18 cellular contexts compared by ENCODE assay signal in the genomic region with DNA sequence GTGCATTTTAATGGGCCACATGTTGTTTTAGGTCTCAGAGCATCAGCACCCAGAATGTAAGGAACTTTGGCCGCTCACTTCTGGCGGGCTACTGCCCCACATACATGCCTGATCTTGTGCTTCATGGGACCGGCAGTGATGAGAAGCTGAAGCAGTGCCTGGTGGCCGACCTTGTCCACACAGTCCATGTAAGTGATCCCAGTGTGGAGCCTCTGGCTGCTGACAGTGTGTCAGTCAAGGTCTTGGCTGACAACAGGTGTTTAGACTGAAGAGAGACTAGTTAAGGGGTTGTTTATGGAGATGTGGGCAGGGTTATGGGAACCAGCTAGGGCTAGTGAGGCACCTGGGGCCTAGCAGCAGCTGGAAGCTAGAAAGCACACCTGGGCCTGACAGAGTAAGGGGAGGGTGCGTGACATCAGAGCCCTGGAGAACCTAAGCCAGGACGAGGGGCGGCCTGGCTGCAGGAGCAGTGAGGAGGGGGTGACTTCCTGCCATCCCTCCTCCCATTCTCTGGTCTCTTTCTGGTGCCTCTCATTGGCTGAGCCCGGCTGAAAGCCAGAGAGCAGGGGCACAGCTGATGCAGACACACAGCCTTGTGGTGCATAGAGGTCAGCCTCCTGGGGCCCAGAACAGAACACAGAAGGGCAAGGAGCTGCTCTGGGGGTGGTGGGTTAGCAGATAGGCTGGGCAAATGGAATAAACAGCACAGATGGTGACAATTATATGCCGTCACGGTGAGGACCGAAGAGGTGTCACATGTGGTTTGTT.
DNase-seq lines count a peak whose midpoint lies in the region; ATAC-seq and TF ChIP-seq lines count a peak whose summit lies in the region.
"Had no signal": no experiment of that assay in that cellular context is flagged by ENCODE, and none has a peak within 500 bp of the region (broad histone marks: within the 10 kb centered on the region; RNA-seq: fewer than 3 reads in every experiment).

No MANE protein-coding gene starts in this region.

- H3K4me1 ChIP-seq in BE2C (peaks cover 16% of the 10 kb centered on the region; the same call in 1 of the 2 replicates), GM23338 (ENCODE audit: insufficient read depth) (peaks cover 10% of the 10 kb centered on the region; the same call in 1 of the 2 replicates), mesodermal cell (ENCODE audit: control insufficient read depth, insufficient read depth, low read length, poor library complexity, severe bottlenecking) (peaks cover 5% of the 10 kb centered on the region), adrenal gland (replicated peaks in 1 of 2) (peaks cover 0 to 8% of the 10 kb centered on the region in 2 donors), mucosa of descending colon (ENCODE audit: low read depth) (no peaks in the 10 kb centered on the region)

- H3K9me3 Mint-ChIP-seq in GM23338 (no peaks in the 10 kb centered on the region), WTC11 (no peaks in the 10 kb centered on the region)
- H3K9me3 Mint-ChIP-seq: T-helper 2 cell treated with Interferon-gamma antibody and Interleukin-4, amounts not matched to agents 5 μg/mL and 100 μg/mL, for 36 hours had no signal

- 0 out of 2 replicates have a peak overlapping the region, but pooled peaks have one; percentile 23 for H2AFZ ChIP-seq in GM23338

- CTCF ChIA-PET in WTC11 (lab: Charles Lee) = interaction anchor here (0.9 kb wide), 1 partner anchor 19 kb away, joined by 4 read pairs; no protein-coding TSS in a partner anchor

- H3K27me3 ChIP-seq in BE2C = no peaks in the 10 kb centered on the region
- no peaks in the 10 kb centered on the region for H3K27me3 ChIP-seq in GM23338 (ENCODE audit: insufficient read depth)
- H3K27me3 ChIP-seq in adrenal gland = no peaks in the 10 kb centered on the region

- H3K4me3 Mint-ChIP-seq in GM23338 (no peak overlapping the region), WTC11 (no peak overlapping the region)
- H3K4me3 Mint-ChIP-seq: T-helper 2 cell treated with Interferon-gamma antibody and Interleukin-4, amounts not matched to agents 5 μg/mL and 100 μg/mL, for 36 hours had no signal

- TF ChIP-seq POLR2A in adrenal gland (IDR thresholded peaks at IDR 0.05) = no peak

- no peaks in the 10 kb centered on the region for H4K20me1 ChIP-seq in GM23338 (replicated peaks; ENCODE audit: insufficient read depth)

- peak; percentile 75 for DNase-seq in BE2C
- peak; percentile 72 for DNase-seq in GM23338 (ENCODE audit: low spot score)
- peak; percentile 62 for DNase-seq in WTC11 (ENCODE audit: low spot score)
- DNase-seq in T-helper 9 cell = no peak
- no peak for DNase-seq in adrenal gland
- DNase-seq in mucosa of descending colon = no peak
- DNase-seq in NCI-H446 treated with DMSO at 0.1 percent for 48 hours (lab: John Stamatoyannopoulos, UW) = no peak
- DNase-seq: activated naive CD4-positive, alpha-beta T cell; AML-193; GDM1; hypothalamus; mammary epithelial cell; NCI-H187; stimulated activated CD4-positive, alpha-beta T cell treated with anti-CD3 and anti-CD28 coated beads, Interleukin-4, amount 100 ng/mL, for 1 hour; stimulated activated naive CD4-positive, alpha-beta T cell had no signal

- TF ChIP-seq CTCF in BE2C (IDR thresholded peaks at IDR 0.05; ENCODE audit: low read depth, low read length) (no peak), GM23338 (conservative IDR thresholded peaks at IDR 0.05; ENCODE audit: low read depth in 2 of 2) (no peak), WTC11 (IDR thresholded peaks at IDR 0.05) (no peak), adrenal gland (IDR thresholded peaks at IDR 0.05) (no peak), mucosa of descending colon (IDR thresholded peaks at IDR 0.05) (no peak)

- H3K36me3 ChIP-seq in BE2C (0 out of 2 replicates have a peak, but pooled peaks cover 2% of the 10 kb centered on the region), GM23338 (ENCODE audit: insufficient read depth) (no peaks in the 10 kb centered on the region), mesodermal cell (ENCODE audit: control insufficient read depth, insufficient read depth, low read length) (peaks cover 27% of the 10 kb centered on the region), adrenal gland (replicated peaks in 1 of 2) (peaks cover 0 to 12% of the 10 kb centered on the region in 2 donors), mucosa of descending colon (ENCODE audit: low read depth) (peaks cover 8% of the 10 kb centered on the region)

- peaks cover 13% of the 10 kb centered on the region for H3K36me3 Mint-ChIP-seq in GM23338 (ENCODE audit: low read depth)
- peaks cover 3% of the 10 kb centered on the region; the same call in 1 of the 2 replicates for H3K36me3 Mint-ChIP-seq in WTC11

- no peaks in the 10 kb centered on the region for H3K9me3 ChIP-seq in BE2C
- H3K9me3 ChIP-seq in mesodermal cell (ENCODE audit: control insufficient read depth, low read length) = no peaks in the 10 kb centered on the region
- no peaks in the 10 kb centered on the region for H3K9me3 ChIP-seq in adrenal gland (replicated peaks in 1 of 3)
- no peaks in the 10 kb centered on the region for H3K9me3 ChIP-seq in mucosa of descending colon

- no peaks in the 10 kb centered on the region for H3K79me2 ChIP-seq in GM23338 (replicated peaks; ENCODE audit: insufficient read depth)

- H3K4me2 ChIP-seq in GM23338 = no peak overlapping the region

- H3K27ac Mint-ChIP-seq in GM23338 (peak overlapping the region; percentile 63), WTC11 (peak overlapping the region; percentile 82)
- H3K27ac Mint-ChIP-seq: T-helper 2 cell treated with Interferon-gamma antibody and Interleukin-4, amounts not matched to agents 5 μg/mL and 100 μg/mL, for 36 hours had no signal

- POLR2A ChIA-PET in WTC11 (lab: Charles Lee) = interaction anchor here (0.6 kb wide), 1 partner anchor 13 kb away, joined by 3 read pairs; no protein-coding TSS in a partner anchor

- intact Hi-C loops in adrenal gland (cut with DNase I) = no loop called here
- intact Hi-C loops in mucosa of descending colon (cut with DNase I, micrococcal nuclease) = no loop called here

- 67 to 76% methylated on average over 5 to 6 of the region's 11 CpGs for WGBS in mesodermal cell (ENCODE audit: insufficient coverage in 2 of 2), 2 experiments
- WGBS in adrenal gland, 4 donors = 74 to 82% (median 77%) methylated on average over 11 of the region's 11 CpGs

- H3K4me1 Mint-ChIP-seq in GM23338 (peaks cover 22% of the 10 kb centered on the region), WTC11 (peaks cover 17% of the 10 kb centered on the region)

- no peaks in the 10 kb centered on the region for H3K9me2 ChIP-seq in GM23338 (ENCODE audit: insufficient read depth)

- H3K27ac ChIP-seq in GM23338 (ENCODE audit: low read depth) (no peak overlapping the region), mesodermal cell (ENCODE audit: low read depth, low read length, severe bottlenecking) (peak overlapping the region; percentile 10), adrenal gland (peak overlapping the region in 1 of 5 donors; percentile 23)

- H3K4me3 ChIP-seq in BE2C (ENCODE audit: low read depth, low read length) (no peak overlapping the region), GM23338 (no peak overlapping the region), mesodermal cell (ENCODE audit: extremely low read depth, insufficient read depth, low read length, poor library complexity, severe bottlenecking) (no peak overlapping the region), adrenal gland (no peak overlapping the region), mucosa of descending colon (no peak overlapping the region)

- H3K27me3 Mint-ChIP-seq in GM23338 (ENCODE audit: insufficient read depth, low read depth, poor library complexity) (peaks cover 3% of the 10 kb centered on the region), WTC11 (ENCODE audit: low read depth) (no peaks in the 10 kb centered on the region)

- ATAC-seq in GM23338 (peak; percentile 93), WTC11 (peak; percentile 99), mucosa of descending colon (no peak)
- ATAC-seq: Panc1 had no signal

- H3F3A ChIP-seq in GM23338 (replicated peaks; ENCODE audit: low read depth) = no peaks in the 10 kb centered on the region

TF ChIP-seq in GM23338, 12 proteins besides CTCF, POLR2A, EP300 and RAD21 (continues in another document):
- TF ChIP-seq, protein P1, sequence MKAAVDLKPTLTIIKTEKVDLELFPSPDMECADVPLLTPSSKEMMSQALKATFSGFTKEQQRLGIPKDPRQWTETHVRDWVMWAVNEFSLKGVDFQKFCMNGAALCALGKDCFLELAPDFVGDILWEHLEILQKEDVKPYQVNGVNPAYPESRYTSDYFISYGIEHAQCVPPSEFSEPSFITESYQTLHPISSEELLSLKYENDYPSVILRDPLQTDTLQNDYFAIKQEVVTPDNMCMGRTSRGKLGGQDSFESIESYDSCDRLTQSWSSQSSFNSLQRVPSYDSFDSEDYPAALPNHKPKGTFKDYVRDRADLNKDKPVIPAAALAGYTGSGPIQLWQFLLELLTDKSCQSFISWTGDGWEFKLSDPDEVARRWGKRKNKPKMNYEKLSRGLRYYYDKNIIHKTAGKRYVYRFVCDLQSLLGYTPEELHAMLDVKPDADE (IDR thresholded peaks at IDR 0.05) = no peak

TF ChIP-seq in WTC11, 78 proteins besides CTCF, POLR2A, EP300 and RAD21 (continues in another document):
- no peak for TF ChIP-seq ZNF263 (CRISPR knock-in tag; IDR thresholded peaks at IDR 0.05; ENCODE audit: low read depth)
- peak; percentile 28 for TF ChIP-seq NFYB (CRISPR knock-in tag; conservative IDR thresholded peaks at IDR 0.05; ENCODE audit: low read depth)
- TF ChIP-seq, protein P2, sequence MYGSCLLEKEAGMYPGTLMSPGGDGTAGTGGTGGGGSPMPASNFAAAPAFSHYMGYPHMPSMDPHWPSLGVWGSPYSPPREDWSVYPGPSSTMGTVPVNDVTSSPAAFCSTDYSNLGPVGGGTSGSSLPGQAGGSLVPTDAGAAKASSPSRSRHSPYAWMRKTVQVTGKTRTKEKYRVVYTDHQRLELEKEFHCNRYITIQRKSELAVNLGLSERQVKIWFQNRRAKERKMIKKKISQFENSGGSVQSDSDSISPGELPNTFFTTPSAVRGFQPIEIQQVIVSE (CRISPR knock-in tag; IDR thresholded peaks at IDR 0.05; ENCODE audit: borderline replicate concordance) = no peak

Comparison
In these comparisons a context has a peak if more than half of its experiments do, and no peak if none do; other contexts are left out.
1. DNase-seq: peak in BE2C (single experiment), GM23338 (single experiment) and WTC11 (single experiment); none in T-helper 9 cell (single experiment), adrenal gland (0 of 7), mucosa of descending colon (0 of 3) and NCI-H446 treated with DMSO at 0.1 percent for 48 hours (single experiment).